Comparison of ENCODE assay signal across 1 cellular context in the genomic region with DNA sequence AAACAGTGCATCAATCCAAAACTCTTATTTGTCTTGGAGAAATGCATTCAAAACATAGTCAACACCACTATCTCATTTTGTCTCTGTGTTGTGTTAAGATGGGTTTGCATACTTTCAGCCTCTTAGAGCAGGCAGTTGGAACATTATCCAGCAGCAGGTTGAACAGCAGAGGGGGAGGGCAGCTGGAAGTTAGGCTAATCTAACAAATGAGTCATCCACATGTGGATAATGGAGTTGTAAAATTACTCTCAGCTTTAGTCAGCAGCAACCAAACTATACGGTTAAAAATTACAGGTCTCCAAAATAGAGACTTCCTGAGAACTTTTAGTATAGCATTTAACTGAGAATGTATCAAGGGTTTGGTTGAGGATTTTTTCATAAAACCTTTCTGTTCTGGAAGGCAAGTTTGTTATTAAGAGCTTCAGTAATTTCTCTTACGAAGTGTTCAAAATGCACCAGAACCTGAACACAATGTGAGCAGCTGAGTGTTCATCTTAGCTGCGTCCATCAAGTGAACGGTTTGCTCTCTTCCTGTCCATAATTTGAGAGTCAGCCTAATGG.
A peak's percentile ranks its signal among the peaks of the same experiment; 100 is the strongest.
TF ChIP-seq lines count a peak whose summit lies in the region.

No MANE protein-coding gene starts in this region.

TF ChIP-seq in K562, 482 proteins besides CTCF, POLR2A, EP300 and RAD21 (continued from another document):
- TF ChIP-seq, protein P1, sequence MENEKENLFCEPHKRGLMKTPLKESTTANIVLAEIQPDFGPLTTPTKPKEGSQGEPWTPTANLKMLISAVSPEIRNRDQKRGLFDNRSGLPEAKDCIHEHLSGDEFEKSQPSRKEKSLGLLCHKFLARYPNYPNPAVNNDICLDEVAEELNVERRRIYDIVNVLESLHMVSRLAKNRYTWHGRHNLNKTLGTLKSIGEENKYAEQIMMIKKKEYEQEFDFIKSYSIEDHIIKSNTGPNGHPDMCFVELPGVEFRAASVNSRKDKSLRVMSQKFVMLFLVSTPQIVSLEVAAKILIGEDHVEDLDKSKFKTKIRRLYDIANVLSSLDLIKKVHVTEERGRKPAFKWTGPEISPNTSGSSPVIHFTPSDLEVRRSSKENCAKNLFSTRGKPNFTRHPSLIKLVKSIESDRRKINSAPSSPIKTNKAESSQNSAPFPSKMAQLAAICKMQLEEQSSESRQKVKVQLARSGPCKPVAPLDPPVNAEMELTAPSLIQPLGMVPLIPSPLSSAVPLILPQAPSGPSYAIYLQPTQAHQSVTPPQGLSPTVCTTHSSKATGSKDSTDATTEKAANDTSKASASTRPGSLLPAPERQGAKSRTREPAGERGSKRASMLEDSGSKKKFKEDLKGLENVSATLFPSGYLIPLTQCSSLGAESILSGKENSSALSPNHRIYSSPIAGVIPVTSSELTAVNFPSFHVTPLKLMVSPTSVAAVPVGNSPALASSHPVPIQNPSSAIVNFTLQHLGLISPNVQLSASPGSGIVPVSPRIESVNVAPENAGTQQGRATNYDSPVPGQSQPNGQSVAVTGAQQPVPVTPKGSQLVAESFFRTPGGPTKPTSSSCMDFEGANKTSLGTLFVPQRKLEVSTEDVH (IDR thresholded peaks at IDR 0.05; ENCODE audit: low read depth, partially characterized antibody): no peak
- TF ChIP-seq KLF16 (IDR thresholded peaks at IDR 0.05) (peak; percentile 64; the same call in 1 of the 2 replicates), DIDO1 (tag; IDR thresholded peaks at IDR 0.05; ENCODE audit: low read depth) (no peak), CBX3 (IDR thresholded peaks at IDR 0.05; ENCODE audit: borderline replicate concordance in 1 of 2, low read length in 2 of 2) (peak in 1 of 2 experiments; percentile 27; a peak in 1 of 3 replicates), RBM34 (IDR thresholded peaks at IDR 0.05; ENCODE audit: borderline replicate concordance, insufficient read depth, low read length) (no peak), FOXK2 (conservative IDR thresholded peaks at IDR 0.05 in 1 of 2, IDR thresholded peaks at IDR 0.05 in 1 of 2; ENCODE audit: low read depth in 2 of 2) (peak; percentile 34 to 46; a peak in 1 of 4 replicates), JUN (IDR thresholded peaks at IDR 0.05; ENCODE audit: borderline replicate concordance, low read depth, low read length) (peak; percentile 93), JUN (CRISPR knock-in tag; IDR thresholded peaks at IDR 0.05; ENCODE audit: borderline replicate concordance) (no peak), ZNF124 (CRISPR knock-in tag; IDR thresholded peaks at IDR 0.05) (no peak), HNRNPL (IDR thresholded peaks at IDR 0.05; ENCODE audit: low read depth, low read length) (no peak), ZNF212 (CRISPR knock-in tag; IDR thresholded peaks at IDR 0.05) (no peak), HMGN3 (IDR thresholded peaks at IDR 0.05; ENCODE audit: borderline replicate concordance, extremely low read depth, insufficient read length, low read depth, low read length) (no peak), SMARCE1 (IDR thresholded peaks at IDR 0.05) (peak; percentile 93), HDGF (IDR thresholded peaks at IDR 0.05) (no peak), HMG20A (CRISPR knock-in tag; conservative IDR thresholded peaks at IDR 0.05) (no peak), NEUROD1 (IDR thresholded peaks at IDR 0.05; ENCODE audit: borderline replicate concordance, low read depth, low read length, partially characterized antibody) (peak; percentile 67), ARNT (IDR thresholded peaks at IDR 0.05) (0 out of 4 replicates have a peak, but pooled peaks of 1 of the 2 experiments have one; percentile 23), TSC22D4 (tag; IDR thresholded peaks at IDR 0.05) (no peak), CEBPB (tag; IDR thresholded peaks at IDR 0.05) (no peak), ZBTB8A (IDR thresholded peaks at IDR 0.05; ENCODE audit: partially characterized antibody) (no peak), NR3C1 (CRISPR knock-in tag; IDR thresholded peaks at IDR 0.05) (no peak), LCOR (CRISPR knock-in tag; IDR thresholded peaks at IDR 0.05) (0 out of 2 replicates have a peak, but pooled peaks have one; percentile 45), LEF1 (IDR thresholded peaks at IDR 0.05) (peak; percentile 91), NFYB (IDR thresholded peaks at IDR 0.05; ENCODE audit: extremely low read depth, insufficient read length) (no peak), TEAD1 (CRISPR knock-in tag; IDR thresholded peaks at IDR 0.05) (0 out of 4 replicates have a peak, but pooled peaks of 1 of the 2 experiments have one; percentile 8), JUNB (CRISPR knock-in tag; conservative IDR thresholded peaks at IDR 0.05) (peak; percentile 68; the same call in 1 of the 2 replicates), STAT5A (IDR thresholded peaks at IDR 0.05; ENCODE audit: borderline replicate concordance, low read length) (0 out of 2 replicates have a peak, but pooled peaks have one; percentile 44), RNF2 (IDR thresholded peaks at IDR 0.05) (peak; percentile 89)
- TF ChIP-seq, protein P2, sequence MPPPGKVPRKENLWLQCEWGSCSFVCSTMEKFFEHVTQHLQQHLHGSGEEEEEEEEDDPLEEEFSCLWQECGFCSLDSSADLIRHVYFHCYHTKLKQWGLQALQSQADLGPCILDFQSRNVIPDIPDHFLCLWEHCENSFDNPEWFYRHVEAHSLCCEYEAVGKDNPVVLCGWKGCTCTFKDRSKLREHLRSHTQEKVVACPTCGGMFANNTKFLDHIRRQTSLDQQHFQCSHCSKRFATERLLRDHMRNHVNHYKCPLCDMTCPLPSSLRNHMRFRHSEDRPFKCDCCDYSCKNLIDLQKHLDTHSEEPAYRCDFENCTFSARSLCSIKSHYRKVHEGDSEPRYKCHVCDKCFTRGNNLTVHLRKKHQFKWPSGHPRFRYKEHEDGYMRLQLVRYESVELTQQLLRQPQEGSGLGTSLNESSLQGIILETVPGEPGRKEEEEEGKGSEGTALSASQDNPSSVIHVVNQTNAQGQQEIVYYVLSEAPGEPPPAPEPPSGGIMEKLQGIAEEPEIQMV (tag; conservative IDR thresholded peaks at IDR 0.05; ENCODE audit: low read depth): no peak
- TF ChIP-seq, protein P3, sequence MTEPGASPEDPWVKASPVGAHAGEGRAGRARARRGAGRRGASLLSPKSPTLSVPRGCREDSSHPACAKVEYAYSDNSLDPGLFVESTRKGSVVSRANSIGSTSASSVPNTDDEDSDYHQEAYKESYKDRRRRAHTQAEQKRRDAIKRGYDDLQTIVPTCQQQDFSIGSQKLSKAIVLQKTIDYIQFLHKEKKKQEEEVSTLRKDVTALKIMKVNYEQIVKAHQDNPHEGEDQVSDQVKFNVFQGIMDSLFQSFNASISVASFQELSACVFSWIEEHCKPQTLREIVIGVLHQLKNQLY (CRISPR knock-in tag; conservative IDR thresholded peaks at IDR 0.05): no peak
- TF ChIP-seq, protein P4, sequence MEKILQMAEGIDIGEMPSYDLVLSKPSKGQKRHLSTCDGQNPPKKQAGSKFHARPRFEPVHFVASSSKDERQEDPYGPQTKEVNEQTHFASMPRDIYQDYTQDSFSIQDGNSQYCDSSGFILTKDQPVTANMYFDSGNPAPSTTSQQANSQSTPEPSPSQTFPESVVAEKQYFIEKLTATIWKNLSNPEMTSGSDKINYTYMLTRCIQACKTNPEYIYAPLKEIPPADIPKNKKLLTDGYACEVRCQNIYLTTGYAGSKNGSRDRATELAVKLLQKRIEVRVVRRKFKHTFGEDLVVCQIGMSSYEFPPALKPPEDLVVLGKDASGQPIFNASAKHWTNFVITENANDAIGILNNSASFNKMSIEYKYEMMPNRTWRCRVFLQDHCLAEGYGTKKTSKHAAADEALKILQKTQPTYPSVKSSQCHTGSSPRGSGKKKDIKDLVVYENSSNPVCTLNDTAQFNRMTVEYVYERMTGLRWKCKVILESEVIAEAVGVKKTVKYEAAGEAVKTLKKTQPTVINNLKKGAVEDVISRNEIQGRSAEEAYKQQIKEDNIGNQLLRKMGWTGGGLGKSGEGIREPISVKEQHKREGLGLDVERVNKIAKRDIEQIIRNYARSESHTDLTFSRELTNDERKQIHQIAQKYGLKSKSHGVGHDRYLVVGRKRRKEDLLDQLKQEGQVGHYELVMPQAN (IDR thresholded peaks at IDR 0.05; ENCODE audit: borderline replicate concordance): no peak
